In genomic region chr4:166670341-166670740, GRCh38 we compare ENCODE assay signal across 23 cellular contexts.
"Had no signal": no experiment of that assay in that cellular context is flagged by ENCODE, and none has a peak within 500 bp of the region (broad histone marks: within the 10 kb centered on the region; RNA-seq: fewer than 3 reads in every experiment).

No MANE protein-coding gene starts in this region.

- H3K27ac ChIP-seq: left lung, lower lobe of right lung, ovary, right atrium auricular region, right lobe of liver, stomach, testis, thyroid gland, upper lobe of right lung had no signal

- H3K9me3 ChIP-seq: left lung, lower lobe of right lung, mucosa of descending colon, ovary, right atrium auricular region, right lobe of liver, stomach, testis, thyroid gland, upper lobe of right lung had no signal

- H3K27me3 ChIP-seq: left lung, ovary, right atrium auricular region, right lobe of liver, stomach, testis, thyroid gland, upper lobe of right lung had no signal

- H3K4me1 ChIP-seq: left lung, lower lobe of right lung, right atrium auricular region, right lobe of liver, stomach, testis, thyroid gland, upper lobe of right lung had no signal

- DNase-seq: hypothalamus; immature natural killer cell; kidney; left colon; left lung; lower lobe of right lung; mammary epithelial cell; midbrain; mucosa of descending colon; naive thymus-derived CD4-positive, alpha-beta T cell; ovary; right lobe of liver; stimulated activated CD4-positive, alpha-beta T cell treated with anti-CD3 and anti-CD28 coated beads, Interleukin-1b, Interleukin-23, amount 100 ng/mL, for 48 hours; stimulated activated CD4-positive, alpha-beta T cell treated with anti-CD3 and anti-CD28 coated beads, Interleukin-4, amount 100 ng/mL, for 1 hour; stimulated activated naive B cell treated with anti-CD40 and anti-IgM and Interleukin-4, amounts not matched to agents 10 μg/mL and 1 μg/mL and 100 μg/mL, for 72 hours; stimulated activated naive CD8-positive, alpha-beta T cell treated with anti-CD3 and anti-CD28 coated beads, Interleukin-15, Interleukin-2, amounts not matched to agents 100 U/mL and 50 U/mL, for 24 hours; stomach; testis; thyroid gland; trophoblast cell; upper lobe of right lung had no signal

- H3K4me2 ChIP-seq: smooth muscle cell had no signal

- H3K36me3 ChIP-seq: left lung, lower lobe of right lung, ovary, right atrium auricular region, right lobe of liver, stomach, thyroid gland, upper lobe of right lung had no signal

- H3K4me3 ChIP-seq: left lung, lower lobe of right lung, mucosa of descending colon, ovary, right atrium auricular region, right lobe of liver, smooth muscle cell, stomach, testis, thyroid gland, upper lobe of right lung had no signal
